ENCODE assay signal across 1 cellular context in the genomic region with DNA sequence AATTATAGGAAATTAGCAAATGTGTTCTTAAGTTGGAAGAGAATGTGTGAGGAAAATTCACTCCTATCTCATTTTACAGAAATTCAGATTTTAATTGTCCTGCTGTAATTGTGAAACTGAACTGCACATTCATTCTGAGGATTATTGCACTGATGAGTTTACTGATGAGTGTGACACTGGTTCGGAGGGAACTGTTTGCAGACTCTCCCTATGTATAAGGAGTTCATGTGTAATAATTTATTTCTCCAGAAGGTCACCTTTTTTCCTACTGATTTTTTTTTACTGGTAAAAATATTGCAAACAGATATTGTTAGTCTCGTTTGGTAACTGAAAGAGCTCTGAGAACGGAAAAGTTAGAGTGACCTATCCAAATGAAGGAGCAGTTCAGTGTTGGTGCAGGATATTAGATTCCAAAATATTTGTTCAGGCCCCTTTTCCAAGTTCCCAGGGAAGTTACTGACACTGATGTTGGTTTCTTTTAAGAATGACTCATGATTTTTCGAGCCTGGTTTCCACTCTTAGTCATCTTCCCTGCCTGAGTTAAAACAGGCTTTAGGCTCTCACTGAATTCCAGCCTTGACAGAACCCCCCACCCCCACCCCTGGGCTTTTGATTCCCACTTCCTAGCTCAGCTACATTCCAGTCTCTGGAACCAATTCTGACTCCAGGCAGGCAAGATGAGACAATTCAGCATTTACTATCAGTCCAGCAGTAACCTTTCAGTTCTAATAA.
A peak's percentile ranks its signal among the peaks of the same experiment; 100 is the strongest.
TF ChIP-seq lines count a peak whose summit lies in the region.

No MANE protein-coding gene starts in this region.

TF ChIP-seq in GM12878, 131 proteins besides CTCF, POLR2A, EP300 and RAD21 (continued from another document):
- 0 out of 2 replicates have a peak, but pooled peaks have one; percentile 31 for TF ChIP-seq MTA2 (IDR thresholded peaks at IDR 0.05; ENCODE audit: low read depth)
- TF ChIP-seq STAT3 (IDR thresholded peaks at IDR 0.05; ENCODE audit: low read depth, low read length) = no peak
- no peak for TF ChIP-seq SRF (IDR thresholded peaks at IDR 0.05; ENCODE audit: low read depth in 2 of 2, low read length in 2 of 2)
- TF ChIP-seq JUNB (IDR thresholded peaks at IDR 0.05) = peak; percentile 47
- TF ChIP-seq NFIC (IDR thresholded peaks at IDR 0.05; ENCODE audit: low read depth, low read length) = peak; percentile 66
- no peak for TF ChIP-seq SUPT20H (IDR thresholded peaks at IDR 0.05; ENCODE audit: borderline replicate concordance, control insufficient read depth, low read depth, low read length)
- peak in 1 of 2 experiments; percentile 22; a peak in 1 of 4 replicates for TF ChIP-seq ETV6 (conservative IDR thresholded peaks at IDR 0.05 in 1 of 2, IDR thresholded peaks at IDR 0.05 in 1 of 2; ENCODE audit: borderline replicate concordance in 1 of 2, low read depth in 1 of 2)
- TF ChIP-seq IKZF1 (conservative IDR thresholded peaks at IDR 0.05) = peak; percentile 79
- TF ChIP-seq, protein P1, sequence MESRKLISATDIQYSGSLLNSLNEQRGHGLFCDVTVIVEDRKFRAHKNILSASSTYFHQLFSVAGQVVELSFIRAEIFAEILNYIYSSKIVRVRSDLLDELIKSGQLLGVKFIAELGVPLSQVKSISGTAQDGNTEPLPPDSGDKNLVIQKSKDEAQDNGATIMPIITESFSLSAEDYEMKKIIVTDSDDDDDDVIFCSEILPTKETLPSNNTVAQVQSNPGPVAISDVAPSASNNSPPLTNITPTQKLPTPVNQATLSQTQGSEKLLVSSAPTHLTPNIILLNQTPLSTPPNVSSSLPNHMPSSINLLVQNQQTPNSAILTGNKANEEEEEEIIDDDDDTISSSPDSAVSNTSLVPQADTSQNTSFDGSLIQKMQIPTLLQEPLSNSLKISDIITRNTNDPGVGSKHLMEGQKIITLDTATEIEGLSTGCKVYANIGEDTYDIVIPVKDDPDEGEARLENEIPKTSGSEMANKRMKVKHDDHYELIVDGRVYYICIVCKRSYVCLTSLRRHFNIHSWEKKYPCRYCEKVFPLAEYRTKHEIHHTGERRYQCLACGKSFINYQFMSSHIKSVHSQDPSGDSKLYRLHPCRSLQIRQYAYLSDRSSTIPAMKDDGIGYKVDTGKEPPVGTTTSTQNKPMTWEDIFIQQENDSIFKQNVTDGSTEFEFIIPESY (IDR thresholded peaks at IDR 0.05) = no peak
- TF ChIP-seq, protein P2, sequence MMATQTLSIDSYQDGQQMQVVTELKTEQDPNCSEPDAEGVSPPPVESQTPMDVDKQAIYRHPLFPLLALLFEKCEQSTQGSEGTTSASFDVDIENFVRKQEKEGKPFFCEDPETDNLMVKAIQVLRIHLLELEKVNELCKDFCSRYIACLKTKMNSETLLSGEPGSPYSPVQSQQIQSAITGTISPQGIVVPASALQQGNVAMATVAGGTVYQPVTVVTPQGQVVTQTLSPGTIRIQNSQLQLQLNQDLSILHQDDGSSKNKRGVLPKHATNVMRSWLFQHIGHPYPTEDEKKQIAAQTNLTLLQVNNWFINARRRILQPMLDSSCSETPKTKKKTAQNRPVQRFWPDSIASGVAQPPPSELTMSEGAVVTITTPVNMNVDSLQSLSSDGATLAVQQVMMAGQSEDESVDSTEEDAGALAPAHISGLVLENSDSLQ (IDR thresholded peaks at IDR 0.05) = 0 out of 2 replicates have a peak, but pooled peaks have one; percentile 11
- TF ChIP-seq POLR2AphosphoS5 (IDR thresholded peaks at IDR 0.05; ENCODE audit: low read length) = no peak
- no peak for TF ChIP-seq GATAD2B (conservative IDR thresholded peaks at IDR 0.05; ENCODE audit: low read depth)
- 0 out of 2 replicates have a peak, but pooled peaks have one; percentile 26 for TF ChIP-seq DPF2 (IDR thresholded peaks at IDR 0.05)
- 0 out of 2 replicates have a peak, but pooled peaks have one; percentile 29 for TF ChIP-seq TCF7 (IDR thresholded peaks at IDR 0.05; ENCODE audit: borderline replicate concordance)
- TF ChIP-seq, protein P3, sequence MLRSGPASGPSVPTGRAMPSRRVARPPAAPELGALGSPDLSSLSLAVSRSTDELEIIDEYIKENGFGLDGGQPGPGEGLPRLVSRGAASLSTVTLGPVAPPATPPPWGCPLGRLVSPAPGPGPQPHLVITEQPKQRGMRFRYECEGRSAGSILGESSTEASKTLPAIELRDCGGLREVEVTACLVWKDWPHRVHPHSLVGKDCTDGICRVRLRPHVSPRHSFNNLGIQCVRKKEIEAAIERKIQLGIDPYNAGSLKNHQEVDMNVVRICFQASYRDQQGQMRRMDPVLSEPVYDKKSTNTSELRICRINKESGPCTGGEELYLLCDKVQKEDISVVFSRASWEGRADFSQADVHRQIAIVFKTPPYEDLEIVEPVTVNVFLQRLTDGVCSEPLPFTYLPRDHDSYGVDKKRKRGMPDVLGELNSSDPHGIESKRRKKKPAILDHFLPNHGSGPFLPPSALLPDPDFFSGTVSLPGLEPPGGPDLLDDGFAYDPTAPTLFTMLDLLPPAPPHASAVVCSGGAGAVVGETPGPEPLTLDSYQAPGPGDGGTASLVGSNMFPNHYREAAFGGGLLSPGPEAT (IDR thresholded peaks at IDR 0.05; ENCODE audit: low read depth) = peak; percentile 31; the same call in 1 of the 2 replicates
- 0 out of 2 replicates have a peak, but pooled peaks have one; percentile 32 for TF ChIP-seq BCL11A (IDR thresholded peaks at IDR 0.05; ENCODE audit: low read depth, low read length)
- no peak for TF ChIP-seq KDM1A (IDR thresholded peaks at IDR 0.05; ENCODE audit: borderline replicate concordance)
- TF ChIP-seq SMAD1 (IDR thresholded peaks at IDR 0.05; ENCODE audit: low read depth, partially characterized antibody) = no peak
- peak; percentile 68 to 76 for TF ChIP-seq IKZF2 (IDR thresholded peaks at IDR 0.05)
- TF ChIP-seq, protein P4, sequence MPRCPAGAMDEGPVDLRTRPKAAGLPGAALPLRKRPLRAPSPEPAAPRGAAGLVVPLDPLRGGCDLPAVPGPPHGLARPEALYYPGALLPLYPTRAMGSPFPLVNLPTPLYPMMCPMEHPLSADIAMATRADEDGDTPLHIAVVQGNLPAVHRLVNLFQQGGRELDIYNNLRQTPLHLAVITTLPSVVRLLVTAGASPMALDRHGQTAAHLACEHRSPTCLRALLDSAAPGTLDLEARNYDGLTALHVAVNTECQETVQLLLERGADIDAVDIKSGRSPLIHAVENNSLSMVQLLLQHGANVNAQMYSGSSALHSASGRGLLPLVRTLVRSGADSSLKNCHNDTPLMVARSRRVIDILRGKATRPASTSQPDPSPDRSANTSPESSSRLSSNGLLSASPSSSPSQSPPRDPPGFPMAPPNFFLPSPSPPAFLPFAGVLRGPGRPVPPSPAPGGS (IDR thresholded peaks at IDR 0.05; ENCODE audit: borderline replicate concordance, insufficient read depth, low read depth, low read length, poor library complexity, severe bottlenecking) = no peak
- TF ChIP-seq IRF4 (IDR thresholded peaks at IDR 0.05; ENCODE audit: low read depth, low read length) = 0 out of 2 replicates have a peak, but pooled peaks have one; percentile 18
- TF ChIP-seq, protein P5, sequence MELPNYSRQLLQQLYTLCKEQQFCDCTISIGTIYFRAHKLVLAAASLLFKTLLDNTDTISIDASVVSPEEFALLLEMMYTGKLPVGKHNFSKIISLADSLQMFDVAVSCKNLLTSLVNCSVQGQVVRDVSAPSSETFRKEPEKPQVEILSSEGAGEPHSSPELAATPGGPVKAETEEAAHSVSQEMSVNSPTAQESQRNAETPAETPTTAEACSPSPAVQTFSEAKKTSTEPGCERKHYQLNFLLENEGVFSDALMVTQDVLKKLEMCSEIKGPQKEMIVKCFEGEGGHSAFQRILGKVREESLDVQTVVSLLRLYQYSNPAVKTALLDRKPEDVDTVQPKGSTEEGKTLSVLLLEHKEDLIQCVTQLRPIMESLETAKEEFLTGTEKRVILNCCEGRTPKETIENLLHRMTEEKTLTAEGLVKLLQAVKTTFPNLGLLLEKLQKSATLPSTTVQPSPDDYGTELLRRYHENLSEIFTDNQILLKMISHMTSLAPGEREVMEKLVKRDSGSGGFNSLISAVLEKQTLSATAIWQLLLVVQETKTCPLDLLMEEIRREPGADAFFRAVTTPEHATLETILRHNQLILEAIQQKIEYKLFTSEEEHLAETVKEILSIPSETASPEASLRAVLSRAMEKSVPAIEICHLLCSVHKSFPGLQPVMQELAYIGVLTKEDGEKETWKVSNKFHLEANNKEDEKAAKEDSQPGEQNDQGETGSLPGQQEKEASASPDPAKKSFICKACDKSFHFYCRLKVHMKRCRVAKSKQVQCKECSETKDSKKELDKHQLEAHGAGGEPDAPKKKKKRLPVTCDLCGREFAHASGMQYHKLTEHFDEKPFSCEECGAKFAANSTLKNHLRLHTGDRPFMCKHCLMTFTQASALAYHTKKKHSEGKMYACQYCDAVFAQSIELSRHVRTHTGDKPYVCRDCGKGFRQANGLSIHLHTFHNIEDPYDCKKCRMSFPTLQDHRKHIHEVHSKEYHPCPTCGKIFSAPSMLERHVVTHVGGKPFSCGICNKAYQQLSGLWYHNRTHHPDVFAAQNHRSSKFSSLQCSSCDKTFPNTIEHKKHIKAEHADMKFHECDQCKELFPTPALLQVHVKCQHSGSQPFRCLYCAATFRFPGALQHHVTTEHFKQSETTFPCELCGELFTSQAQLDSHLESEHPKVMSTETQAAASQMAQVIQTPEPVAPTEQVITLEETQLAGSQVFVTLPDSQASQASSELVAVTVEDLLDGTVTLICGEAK (IDR thresholded peaks at IDR 0.05; ENCODE audit: borderline replicate concordance) = no peak
- TF ChIP-seq ZNF384 (IDR thresholded peaks at IDR 0.05; ENCODE audit: borderline replicate concordance, low read depth, low read length) = no peak
- TF ChIP-seq NR2F1 (conservative IDR thresholded peaks at IDR 0.05) = no peak
- TF ChIP-seq TAF1 (IDR thresholded peaks at IDR 0.05; ENCODE audit: borderline replicate concordance, low read depth, low read length) = no peak
